In the genomic region with DNA sequence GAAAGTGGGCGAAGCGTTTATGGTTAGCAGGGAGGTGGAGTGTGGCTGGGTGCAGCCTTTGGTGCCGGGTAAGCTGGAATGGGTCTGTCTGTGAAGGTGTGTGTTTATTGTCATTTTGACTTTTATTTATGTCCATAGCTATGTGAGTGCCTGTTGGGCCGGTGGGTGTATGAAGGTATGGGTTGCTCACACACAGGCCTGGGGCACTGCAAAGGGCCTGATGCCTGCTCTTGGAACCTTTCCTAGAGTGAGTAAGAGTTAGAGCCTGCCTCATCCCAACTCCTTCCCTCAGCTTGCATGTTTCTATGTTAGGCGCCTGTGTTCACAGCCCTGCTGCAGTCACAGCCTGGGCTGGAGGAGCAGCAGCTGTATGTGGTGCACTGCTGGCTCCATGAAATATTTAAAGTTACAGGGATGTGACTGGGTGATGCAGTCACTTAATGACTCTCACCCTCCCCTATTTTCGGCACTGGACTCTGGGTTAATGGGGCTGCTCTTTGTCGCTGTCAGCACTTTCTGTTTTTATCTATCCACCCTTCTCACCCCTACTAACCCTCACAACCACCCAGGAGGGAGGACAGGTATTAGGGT, we compare ENCODE assay signal across 1 cellular context.
TF ChIP-seq lines count a peak whose summit lies in the region.

No MANE protein-coding gene starts in this region.

TF ChIP-seq in GM23338, 12 proteins besides CTCF, POLR2A, EP300 and RAD21 (continued from another document):
- no peak for TF ChIP-seq ZNF462 (CRISPR knock-in tag; IDR thresholded peaks at IDR 0.05)
- no peak for TF ChIP-seq EZH2phosphoT487 (IDR thresholded peaks at IDR 0.05; ENCODE audit: unreplicated experiment)
- no peak for TF ChIP-seq JUNB (IDR thresholded peaks at IDR 0.05; ENCODE audit: unreplicated experiment)
- TF ChIP-seq STAT1 (IDR thresholded peaks at IDR 0.05; ENCODE audit: unreplicated experiment): no peak
- TF ChIP-seq REST (IDR thresholded peaks at IDR 0.05; ENCODE audit: unreplicated experiment): no peak
- no peak for TF ChIP-seq ZNF331 (CRISPR knock-in tag; IDR thresholded peaks at IDR 0.05; ENCODE audit: low read depth)
- no peak for TF ChIP-seq ZNF114 (CRISPR knock-in tag; IDR thresholded peaks at IDR 0.05)
- no peak for TF ChIP-seq CREB1 (CRISPR knock-in tag; IDR thresholded peaks at IDR 0.05; ENCODE audit: low read depth)
- TF ChIP-seq POLR2AphosphoS5 (IDR thresholded peaks at IDR 0.05; ENCODE audit: low read depth): no peak
